In genomic region chr3:109081746-109082510, GRCh38 we compare ENCODE assay signal across 8 cellular contexts. TPM values are rescaled to one million over a fixed set of nuclear protein-coding genes. Genes with fewer than 3 reads are reported as not detected.
DNase-seq lines count a peak whose midpoint lies in the region; ATAC-seq, FAIRE-seq and TF ChIP-seq lines count a peak whose summit lies in the region.
"Had no signal": no experiment of that assay in that cellular context is flagged by ENCODE, and none has a peak within 500 bp of the region (broad histone marks: within the 10 kb centered on the region; RNA-seq: fewer than 3 reads in every experiment).

No MANE protein-coding gene starts in this region.

- H3K9me1 ChIP-seq in keratinocyte (ENCODE audit: control insufficient read depth, extremely low read depth, insufficient read depth, low read length) = no peaks in the 10 kb centered on the region

- DNase-seq in CD4-positive, alpha-beta memory T cell = peak in 4 of 5 donors; percentile 2 to 30 (median 17)
- DNase-seq in HFFc6 = peak; percentile 1
- DNase-seq in activated naive CD8-positive, alpha-beta T cell treated with anti-CD3 and anti-CD28 coated beads, Interleukin-2, amount 50 U/mL, for 24 hours = peak; percentile 18
- DNase-seq in keratinocyte (ENCODE audit: low read depth, low spot score) = no peak
- DNase-seq in DMS79 (lab: John Stamatoyannopoulos, UW) = no peak

- peak; percentile 69; the same call in 1 of the 2 replicates for TF ChIP-seq CTCF in GM12875 (IDR thresholded peaks at IDR 0.05; ENCODE audit: borderline replicate concordance, insufficient read depth, low read depth, low read length)
- TF ChIP-seq CTCF in HFFc6 (IDR thresholded peaks at IDR 0.05) = peak; percentile 87
- peak; percentile 88 for TF ChIP-seq CTCF in Loucy (conservative IDR thresholded peaks at IDR 0.05; ENCODE audit: low read length)
- TF ChIP-seq CTCF in keratinocyte (optimal IDR thresholded peaks at IDR 0.05 in 1 of 3, IDR thresholded peaks at IDR 0.05 in 1 of 3, conservative IDR thresholded peaks at IDR 0.05 in 1 of 3; ENCODE audit: extremely low read depth in 1 of 3, insufficient read depth in 2 of 3, low read length in 3 of 3) = peak; percentile 53 to 76 (median 58)

- no peak overlapping the region for H3K4me2 ChIP-seq in Loucy (ENCODE audit: low read depth, low read length, poor library complexity, severe bottlenecking)
- no peak overlapping the region for H3K4me2 ChIP-seq in keratinocyte (ENCODE audit: control insufficient read depth, extremely low read depth, insufficient read depth, low read depth, low read length)

- peaks cover 0 to 19% (median 5%) of the 10 kb centered on the region in 8 donors for H3K9me3 Mint-ChIP-seq in CD4-positive, alpha-beta memory T cell
- no peaks in the 10 kb centered on the region for H3K9me3 Mint-ChIP-seq in HFFc6
- H3K9me3 Mint-ChIP-seq in activated naive CD8-positive, alpha-beta T cell treated with anti-CD3 and anti-CD28 coated beads, Interleukin-2, amount 50 U/mL, for 24 hours = no peaks in the 10 kb centered on the region

- intact Hi-C loops in CD4-positive, alpha-beta memory T cell (cut with micrococcal nuclease) = loop anchor here (1.0 to 10.0 kb wide), 4 partner anchors 60 to 593 kb away; no protein-coding TSS in a partner anchor

- H4K20me1 ChIP-seq in Loucy (ENCODE audit: insufficient read depth, low read length, poor library complexity, severe bottlenecking) = no peaks in the 10 kb centered on the region
- no peaks in the 10 kb centered on the region for H4K20me1 ChIP-seq in keratinocyte (ENCODE audit: control insufficient read depth, extremely low read depth, insufficient read depth, low read length)

- POLR2A ChIA-PET in CD4-positive, alpha-beta memory T cell (lab: Charles Lee; ENCODE audit: partially characterized antibody) = no interaction called here

- CTCF ChIA-PET in CD4-positive, alpha-beta memory T cell (lab: Charles Lee; ENCODE audit: partially characterized antibody) = interaction anchor here (0.6 to 2.0 kb wide), 8 partner anchors 8 to 595 kb away, joined by 3 to 14 read pairs (median 4); no protein-coding TSS in a partner anchor

- ATAC-seq in activated naive CD8-positive, alpha-beta T cell treated with anti-CD3 and anti-CD28 coated beads, Interleukin-2, amount 50 U/mL, for 24 hours = peak; percentile 73

- H3K4me1 Mint-ChIP-seq in CD4-positive, alpha-beta memory T cell = no peaks in the 10 kb centered on the region
- no peaks in the 10 kb centered on the region for H3K4me1 Mint-ChIP-seq in HFFc6 (ENCODE audit: low read depth)
- peaks cover 2% of the 10 kb centered on the region for H3K4me1 Mint-ChIP-seq in activated naive CD8-positive, alpha-beta T cell treated with anti-CD3 and anti-CD28 coated beads, Interleukin-2, amount 50 U/mL, for 24 hours

- H3K9ac ChIP-seq in Loucy (ENCODE audit: low read depth, low read length, poor library complexity, severe bottlenecking) (no peak overlapping the region), keratinocyte (ENCODE audit: control insufficient read depth, extremely low read depth, insufficient read depth, low read length) (no peak overlapping the region)

- H3K79me2 ChIP-seq in Loucy (ENCODE audit: insufficient read depth, low read length) (no peaks in the 10 kb centered on the region), keratinocyte (ENCODE audit: control insufficient read depth, insufficient read depth, low read length) (no peaks in the 10 kb centered on the region)

- H3K4me1 ChIP-seq in CD4-positive, alpha-beta memory T cell (ENCODE audit: insufficient read depth, low read length) = no peaks in the 10 kb centered on the region
- H3K4me1 ChIP-seq in Loucy (ENCODE audit: insufficient read depth, low read length, poor library complexity, severe bottlenecking) = no peaks in the 10 kb centered on the region
- H3K4me1 ChIP-seq in keratinocyte (ENCODE audit: control insufficient read depth, extremely low read depth, insufficient read depth, low read length) = no peaks in the 10 kb centered on the region

- dilution Hi-C loops in keratinocyte (cut with MboI; ENCODE audit: extremely low pct_ligation_motif_present, low sequenced_read_pairs) = no loop called here

- H3K9me2 ChIP-seq in Loucy (replicated peaks; ENCODE audit: low read depth, low read length) = no peaks in the 10 kb centered on the region

- H3K36me3 ChIP-seq in CD4-positive, alpha-beta memory T cell (ENCODE audit: insufficient read depth, low read length) = no peaks in the 10 kb centered on the region
- H3K36me3 ChIP-seq in Loucy (ENCODE audit: insufficient read depth, low read length) = no peaks in the 10 kb centered on the region
- H3K36me3 ChIP-seq in keratinocyte (ENCODE audit: control insufficient read depth in 2 of 2, extremely low read depth in 1 of 2, insufficient read depth in 2 of 2, low read length in 2 of 2) = no peaks in the 10 kb centered on the region

- no peak overlapping the region for H3K27ac ChIP-seq in CD4-positive, alpha-beta memory T cell (ENCODE audit: low read depth, low read length)
- H3K27ac ChIP-seq in keratinocyte (ENCODE audit: control insufficient read depth, insufficient read depth, low read length) = no peak overlapping the region

- peak overlapping the region in 1 of 8 donors; percentile 23 for H3K4me3 Mint-ChIP-seq in CD4-positive, alpha-beta memory T cell
- H3K4me3 Mint-ChIP-seq in HFFc6 = no peak overlapping the region
- H3K4me3 Mint-ChIP-seq in activated naive CD8-positive, alpha-beta T cell treated with anti-CD3 and anti-CD28 coated beads, Interleukin-2, amount 50 U/mL, for 24 hours = no peak overlapping the region

- H3K27ac Mint-ChIP-seq in CD4-positive, alpha-beta memory T cell = no peak overlapping the region
- no peak overlapping the region for H3K27ac Mint-ChIP-seq in HFFc6
- no peak overlapping the region for H3K27ac Mint-ChIP-seq in activated naive CD8-positive, alpha-beta T cell treated with anti-CD3 and anti-CD28 coated beads, Interleukin-2, amount 50 U/mL, for 24 hours

- no peaks in the 10 kb centered on the region for H3K9me3 ChIP-seq in CD4-positive, alpha-beta memory T cell (ENCODE audit: control insufficient read depth in 1 of 2, low read length in 2 of 2)
- H3K9me3 ChIP-seq in Loucy (ENCODE audit: insufficient read depth, low read depth, low read length) = no peaks in the 10 kb centered on the region
- H3K9me3 ChIP-seq in keratinocyte (ENCODE audit: control insufficient read depth, low read depth, low read length) = no peaks in the 10 kb centered on the region

- H3K4me3 ChIP-seq in CD4-positive, alpha-beta memory T cell (ENCODE audit: low read length in 2 of 2) = no peak overlapping the region
- H3K4me3 ChIP-seq in GM12875 (ENCODE audit: low read depth, low read length) = peak overlapping the region; percentile 37
- H3K4me3 ChIP-seq in Loucy (ENCODE audit: low read length, poor library complexity, severe bottlenecking) = no peak overlapping the region
- H3K4me3 ChIP-seq in keratinocyte (ENCODE audit: control insufficient read depth in 2 of 3, extremely low read depth in 1 of 3, insufficient read depth in 2 of 3, low read depth in 1 of 3, low read length in 3 of 3) = no peak overlapping the region

- no peaks in the 10 kb centered on the region for H3K36me3 Mint-ChIP-seq in CD4-positive, alpha-beta memory T cell
- H3K36me3 Mint-ChIP-seq in HFFc6 (ENCODE audit: low read depth) = no peaks in the 10 kb centered on the region
- no peaks in the 10 kb centered on the region for H3K36me3 Mint-ChIP-seq in activated naive CD8-positive, alpha-beta T cell treated with anti-CD3 and anti-CD28 coated beads, Interleukin-2, amount 50 U/mL, for 24 hours (ENCODE audit: low read depth)

- H3K27me3 Mint-ChIP-seq in CD4-positive, alpha-beta memory T cell = peaks cover 10 to 17% of the 10 kb centered on the region in 2 donors
- H3K27me3 Mint-ChIP-seq in HFFc6 (ENCODE audit: insufficient read depth) = no peaks in the 10 kb centered on the region
- H3K27me3 Mint-ChIP-seq in activated naive CD8-positive, alpha-beta T cell treated with anti-CD3 and anti-CD28 coated beads, Interleukin-2, amount 50 U/mL, for 24 hours = peaks cover 17% of the 10 kb centered on the region

- H3K27me3 ChIP-seq in CD4-positive, alpha-beta memory T cell (ENCODE audit: insufficient read depth, low read length) = peaks cover 5% of the 10 kb centered on the region
- no peaks in the 10 kb centered on the region for H3K27me3 ChIP-seq in Loucy (ENCODE audit: insufficient read depth, low read length, poor library complexity, severe bottlenecking)
- H3K27me3 ChIP-seq in keratinocyte (ENCODE audit: control insufficient read depth, extremely low read depth, insufficient read depth, low read length) = no peaks in the 10 kb centered on the region

- no peak for FAIRE-seq in keratinocyte (lab: Jason Lieb, UNC)
- FAIRE-seq: colon had no signal

- 0 out of 2 replicates have a peak overlapping the region, but pooled peaks have one; percentile 2 for H2AFZ ChIP-seq in Loucy (ENCODE audit: low read length)
- H2AFZ ChIP-seq in keratinocyte (ENCODE audit: control insufficient read depth, low read length) = no peak overlapping the region

- no peaks in the 10 kb centered on the region for H3F3A ChIP-seq in Loucy (ENCODE audit: low read depth)

RNA-seq across cellular contexts. Expression of gene MORC1, which starts 36.0 kb away (rescaled TPM):
- total RNA-seq in CD4-positive, alpha-beta memory T cell = not detected
- not detected for polyA plus RNA-seq in CD4-positive, alpha-beta memory T cell
- not detected for total RNA-seq in HFFc6 (2021; fragmentation: NEBNext Ultra II Directional; extraction: Animal tissue kit (Norgen Biotek cat#: 25700))
- not detected in 3 replicates for polyA plus RNA-seq in keratinocyte
- not detected for polyA plus RNA-seq in keratinocyte (2011; ENCODE audit: low read depth)
- polyA plus RNA-seq in keratinocyte (2011; cell fraction: cytosol; rRNA removed) = not detected in 2 replicates
- polyA plus RNA-seq in keratinocyte (2011; cell fraction: nucleus; rRNA removed) = not detected in 2 replicates
- polyA plus RNA-seq in keratinocyte (2012; ENCODE audit: low replicate concordance) = not detected in 2 replicates
- not detected in 3 replicates for polyA minus RNA-seq in keratinocyte
- not detected for polyA minus RNA-seq in keratinocyte (2011; cell fraction: cytosol; rRNA and poly(A)+ RNA removed)
- not detected in 2 replicates for polyA minus RNA-seq in keratinocyte (2011; cell fraction: nucleus; rRNA and poly(A)+ RNA removed)

RNA-seq across cellular contexts. Expression of gene C3orf85, which starts 54.6 kb away (rescaled TPM):
- not detected for total RNA-seq in CD4-positive, alpha-beta memory T cell
- polyA plus RNA-seq in CD4-positive, alpha-beta memory T cell = not detected
- total RNA-seq in HFFc6 (2021; fragmentation: NEBNext Ultra II Directional; extraction: Animal tissue kit (Norgen Biotek cat#: 25700)) = not detected
- polyA plus RNA-seq in keratinocyte = not detected in 3 replicates
- polyA plus RNA-seq in keratinocyte (2011; ENCODE audit: low read depth) = not detected
- not detected in 2 replicates for polyA plus RNA-seq in keratinocyte (2011; cell fraction: cytosol; rRNA removed)
- polyA plus RNA-seq in keratinocyte (2011; cell fraction: nucleus; rRNA removed) = not detected in 2 replicates
- not detected in 2 replicates for polyA plus RNA-seq in keratinocyte (2012; ENCODE audit: low replicate concordance)
- not detected in 3 replicates for polyA minus RNA-seq in keratinocyte
- polyA minus RNA-seq in keratinocyte (2011; cell fraction: cytosol; rRNA and poly(A)+ RNA removed) = not detected
- not detected in 2 replicates for polyA minus RNA-seq in keratinocyte (2011; cell fraction: nucleus; rRNA and poly(A)+ RNA removed)

Comparison
In these comparisons a context has a peak if more than half of its experiments do, and no peak if none do; other contexts are left out.
1. DNase-seq: peak in CD4-positive, alpha-beta memory T cell (4 of 5), HFFc6 (single experiment) and activated naive CD8-positive, alpha-beta T cell treated with anti-CD3 and anti-CD28 coated beads, Interleukin-2, amount 50 U/mL, for 24 hours (single experiment); none in keratinocyte (single experiment) and DMS79 (single experiment).
2. Peak in every context shown above with its lines, with median percentiles within 50 percentile points of each other: CTCF ChIP-seq.